In genomic region chr1:180041587-180041986, GRCh38 we compare ENCODE assay signal across 31 cellular contexts.
"Had no signal": no experiment of that assay in that cellular context is flagged by ENCODE, and none has a peak within 500 bp of the region (broad histone marks: within the 10 kb centered on the region; RNA-seq: fewer than 3 reads in every experiment).

No MANE protein-coding gene starts in this region.

- H3K9me3 ChIP-seq: ascending aorta, breast epithelium, esophagus muscularis mucosa, gastrocnemius medialis, heart left ventricle had no signal

- H3K4me3 ChIP-seq: ascending aorta, breast epithelium, cardiac muscle cell, coronary artery, dorsolateral prefrontal cortex, esophagus muscularis mucosa, gastrocnemius medialis, heart left ventricle had no signal

- H3K27ac ChIP-seq: ascending aorta, breast epithelium, cardiac muscle cell, coronary artery, dorsolateral prefrontal cortex, esophagus muscularis mucosa, foreskin keratinocyte, gastrocnemius medialis, heart left ventricle, WERI-Rb-1 had no signal

- ATAC-seq: activated CD4-positive, CD25-positive, alpha-beta regulatory T cell treated with anti-CD3 and anti-CD28 coated beads, Interleukin-2, amount 50 U/mL, for 24 hours; activated CD8-positive, alpha-beta T cell treated with anti-CD3 and anti-CD28 coated beads for 36 hours; activated naive CD4-positive, alpha-beta T cell treated with anti-CD3 and anti-CD28 coated beads, Interleukin-2, amount 50 U/mL, for 72 hours; activated T-cell treated with anti-CD3 and anti-CD28 coated beads, Interleukin-2, amount 50 U/mL, for 72 hours; foreskin keratinocyte; gastrocnemius medialis; heart left ventricle had no signal

- H3K27me3 ChIP-seq: ascending aorta, breast epithelium, cardiac muscle cell, dorsolateral prefrontal cortex, esophagus muscularis mucosa, foreskin keratinocyte, gastrocnemius medialis, heart left ventricle had no signal

- H3K4me1 ChIP-seq: ascending aorta, breast epithelium, esophagus muscularis mucosa, foreskin keratinocyte, gastrocnemius medialis, heart left ventricle had no signal

- DNase-seq: activated B cell treated with CpG ODN at 0.5 μM for 24 hours; activated CD4-positive, alpha-beta T cell treated with anti-CD3 and anti-CD28 coated beads for 48 hours; activated CD4-positive, alpha-beta T cell treated with anti-CD3 and anti-CD28 coated beads, Interleukin-2, amount 50 U/mL, for 1 hour; activated CD4-positive, alpha-beta T cell treated with anti-CD3 and anti-CD28 coated beads, Interleukin-2, amount 50 U/mL, for 48 hours; activated CD8-positive, alpha-beta memory T cell treated with anti-CD3 and anti-CD28 coated beads, Interleukin-2, amount 50 U/mL, for 48 hours; activated CD8-positive, alpha-beta T cell treated with anti-CD3 and anti-CD28 coated beads for 36 hours; activated gamma-delta T cell; activated naive CD4-positive, alpha-beta T cell; activated naive CD4-positive, alpha-beta T cell treated with anti-CD3 and anti-CD28 coated beads, Interleukin-2, amount 10 ng/mL, durations not matched to agents 7 days and 5 days; activated naive CD8-positive, alpha-beta T cell treated with anti-CD3 and anti-CD28 coated beads, Interleukin-2, amount 10 ng/mL, durations not matched to agents 7 days and 5 days; activated T-cell treated with anti-CD3 and anti-CD28 coated beads for 4 hours; activated T-cell treated with anti-CD3 and anti-CD28 coated beads, Interleukin-2, amount 50 U/mL, for 24 hours; activated T-cell treated with anti-CD3 and anti-CD28 coated beads, Interleukin-2, amount 50 U/mL, for 72 hours; central memory CD4-positive, alpha-beta T cell; dorsolateral prefrontal cortex; effector memory CD4-positive, alpha-beta T cell; endodermal cell; foreskin keratinocyte; gastrocnemius medialis; glutamatergic neuron; heart left ventricle; hypothalamus; T-helper 9 cell; WERI-Rb-1 had no signal

- H3K36me3 ChIP-seq: breast epithelium had no signal
